13 cellular contexts compared by ENCODE assay signal in genomic region chr9:90665072-90665471, GRCh38. TPM values are rescaled to one million over a fixed set of nuclear protein-coding genes. Genes with fewer than 3 reads are reported as not detected.
"Had no signal": no experiment of that assay in that cellular context is flagged by ENCODE, and none has a peak within 500 bp of the region (broad histone marks: within the 10 kb centered on the region; RNA-seq: fewer than 3 reads in every experiment).

No MANE protein-coding gene starts in this region.

- DNase-seq: activated CD8-positive, alpha-beta memory T cell treated with anti-CD3 and anti-CD28 coated beads, Interleukin-2, amount 50 U/mL, for 48 hours; activated CD8-positive, alpha-beta T cell treated with anti-CD3 and anti-CD28 coated beads, Interleukin-2, amount 10 ng/mL, durations not matched to agents 7 days and 5 days; activated naive CD8-positive, alpha-beta T cell treated with anti-CD3 and anti-CD28 coated beads, Interleukin-2, amount 10 ng/mL, durations not matched to agents 7 days and 5 days; anterior cingulate cortex; natural killer cell; spleen; stimulated activated CD4-positive, alpha-beta T cell treated with anti-CD3 and anti-CD28 coated beads, Interleukin-2, amount 100 ng/mL, for 24 hours; stimulated activated naive CD4-positive, alpha-beta T cell treated with Interleukin-2 at 50 U/mL for 16 hours had no signal

- H3K4me3 Mint-ChIP-seq: activated CD8-positive, alpha-beta T cell treated with anti-CD3 and anti-CD28 coated beads, Interleukin-2, amount 10 ng/mL, durations not matched to agents 7 days and 5 days; activated naive CD8-positive, alpha-beta T cell treated with anti-CD3 and anti-CD28 coated beads, Interleukin-2, amount 10 ng/mL, durations not matched to agents 7 days and 5 days; natural killer cell; type B pancreatic cell had no signal

- H3K9me3 Mint-ChIP-seq: natural killer cell had no signal

- H3K4me3 ChIP-seq: esophagus muscularis mucosa, spleen had no signal

- H3K4me1 Mint-ChIP-seq: activated naive CD8-positive, alpha-beta T cell treated with anti-CD3 and anti-CD28 coated beads, Interleukin-2, amount 10 ng/mL, durations not matched to agents 7 days and 5 days had no signal

- H3K27ac Mint-ChIP-seq: activated CD8-positive, alpha-beta T cell treated with anti-CD3 and anti-CD28 coated beads, Interleukin-2, amount 10 ng/mL, durations not matched to agents 7 days and 5 days; activated naive CD8-positive, alpha-beta T cell treated with anti-CD3 and anti-CD28 coated beads, Interleukin-2, amount 10 ng/mL, durations not matched to agents 7 days and 5 days; natural killer cell; type B pancreatic cell had no signal

- H3K27ac ChIP-seq: esophagus muscularis mucosa, spleen had no signal

- H3K36me3 Mint-ChIP-seq: activated naive CD8-positive, alpha-beta T cell treated with anti-CD3 and anti-CD28 coated beads, Interleukin-2, amount 10 ng/mL, durations not matched to agents 7 days and 5 days; natural killer cell; type B pancreatic cell had no signal

- ATAC-seq: activated CD8-positive, alpha-beta T cell treated with anti-CD3 and anti-CD28 coated beads, Interleukin-2, amount 10 ng/mL, durations not matched to agents 7 days and 5 days; left lobe of liver; natural killer cell; sciatic nerve had no signal

- H3K36me3 ChIP-seq: esophagus muscularis mucosa, spleen had no signal

- H3K4me1 ChIP-seq: esophagus muscularis mucosa, spleen had no signal

RNA-seq across cellular contexts. Expression of gene DIRAS2, which starts 22.4 kb away (rescaled TPM):
- total RNA-seq: activated CD8-positive, alpha-beta T cell treated with anti-CD3 and anti-CD28 coated beads, Interleukin-2, amount 10 ng/mL, durations not matched to agents 7 days and 5 days; activated naive CD8-positive, alpha-beta T cell treated with anti-CD3 and anti-CD28 coated beads, Interleukin-2, amount 10 ng/mL, durations not matched to agents 7 days and 5 days; natural killer cell; pulmonary artery endothelial cell had no signal
- polyA plus RNA-seq: spleen had no signal
